8 cellular contexts compared by ENCODE assay signal in genomic region chr2:176129013-176129796, GRCh38. TPM values are rescaled to one million over a fixed set of nuclear protein-coding genes. Genes with fewer than 3 reads are reported as not detected.
DNase-seq lines count a peak whose midpoint lies in the region; ATAC-seq, FAIRE-seq and TF ChIP-seq lines count a peak whose summit lies in the region.

TSS of gene HOXD8 (plus strand) at chr2:176129705. CDS start at chr2:176130367, 662 bp downstream.

- ATAC-seq in natural killer cell: peak in 1 of 3 donors; percentile 22
- ATAC-seq in HG03097 (IDR thresholded peaks at IDR 0.05; ENCODE audit: low FRiP score, unreplicated experiment): no peak

- peak within 1 kb of the TSS; percentile 32 for H3K4me3 Mint-ChIP-seq in activated CD4-positive, alpha-beta T cell treated with anti-CD3 and anti-CD28 coated beads, Interleukin-2, amount 10 ng/mL, durations not matched to agents 24 days and 14 days
- peak within 1 kb of the TSS; percentile 78 for H3K4me3 Mint-ChIP-seq in natural killer cell

- dilution Hi-C loops in endothelial cell of umbilical vein (cut with MboI; ENCODE audit: extremely low pct_ligation_motif_present, low sequenced_read_pairs): loop anchor here (25.0 kb wide), 1 partner anchor 508 kb away; no protein-coding TSS in a partner anchor

- peak within 1 kb of the TSS; percentile 99 for H3K4me2 ChIP-seq in endothelial cell of umbilical vein (ENCODE audit: insufficient read depth, low read length)

- no peak for DNase-seq in activated CD4-positive, alpha-beta T cell treated with anti-CD3 and anti-CD28 coated beads, Interleukin-2, amount 10 ng/mL, durations not matched to agents 24 days and 14 days
- no peak for DNase-seq in activated CD4-positive, alpha-beta T cell treated with anti-CD3 and anti-CD28 coated beads, Interleukin-2, amount 50 U/mL, for 1 hour
- DNase-seq in RKO (ENCODE audit: low spot score) (peak; percentile 79), endothelial cell of umbilical vein (ENCODE audit: low read depth, low spot score) (peak; percentile 81), natural killer cell (no peak), GM19240 (ENCODE audit: insufficient read length, low spot score) (no peak), SIG-M5 (lab: John Stamatoyannopoulos, UW) (no peak)

- no peaks in the 10 kb centered on the region for H3K9me3 ChIP-seq in endothelial cell of umbilical vein (replicated peaks; ENCODE audit: control insufficient read depth, insufficient read depth, low read length)

- peak; percentile 74 for FAIRE-seq in endothelial cell of umbilical vein (lab: Jason Lieb, UNC)

- H3K27ac ChIP-seq in endothelial cell of umbilical vein (ENCODE audit: insufficient read depth, low read depth, low read length): peak within 1 kb of the TSS; percentile 67

- no peak for TF ChIP-seq POLR2A in endothelial cell of umbilical vein (IDR thresholded peaks at IDR 0.05; ENCODE audit: low read depth, low read length)

- peaks cover 18% of the 10 kb centered on the region for H3K79me2 ChIP-seq in endothelial cell of umbilical vein (ENCODE audit: control insufficient read depth, insufficient read depth, low read length)

- CTCF ChIA-PET in endothelial cell of umbilical vein (lab: Charles Lee): interaction anchor here (1.2 to 10.1 kb wide), 11 partner anchors 10 to 1033 kb away, joined by 4 to 458 read pairs (median 82); no protein-coding TSS in a partner anchor

- TF ChIP-seq CTCF in endothelial cell of umbilical vein (IDR thresholded peaks at IDR 0.05; ENCODE audit: extremely low read depth in 1 of 2, insufficient read depth in 1 of 2, low read depth in 1 of 2, low read length in 2 of 2): no peak
- TF ChIP-seq CTCF in natural killer cell (IDR thresholded peaks at IDR 0.05): no peak

- H3K36me3 ChIP-seq in endothelial cell of umbilical vein (ENCODE audit: control insufficient read depth in 2 of 2, extremely low read depth in 1 of 2, insufficient read depth in 2 of 2, low read length in 2 of 2): no peaks in the 10 kb centered on the region

- H3K9me3 Mint-ChIP-seq in activated CD4-positive, alpha-beta T cell treated with anti-CD3 and anti-CD28 coated beads, Interleukin-2, amount 10 ng/mL, durations not matched to agents 24 days and 14 days: no peaks in the 10 kb centered on the region
- H3K9me3 Mint-ChIP-seq in natural killer cell: no peaks in the 10 kb centered on the region

- H3K4me1 Mint-ChIP-seq in activated CD4-positive, alpha-beta T cell treated with anti-CD3 and anti-CD28 coated beads, Interleukin-2, amount 10 ng/mL, durations not matched to agents 24 days and 14 days: peaks cover 9% of the 10 kb centered on the region
- peaks cover 30 to 35% of the 10 kb centered on the region in 2 donors for H3K4me1 Mint-ChIP-seq in natural killer cell

- no TSS peak for BruUV-seq in endothelial cell of umbilical vein (replicated peaks; lab: Mats Ljungman, UMichigan)

- peaks cover 84% of the 10 kb centered on the region for H3K27me3 Mint-ChIP-seq in activated CD4-positive, alpha-beta T cell treated with anti-CD3 and anti-CD28 coated beads, Interleukin-2, amount 10 ng/mL, durations not matched to agents 24 days and 14 days
- peaks cover 75 to 86% of the 10 kb centered on the region in 2 donors for H3K27me3 Mint-ChIP-seq in natural killer cell (ENCODE audit: low read depth in 2 of 2)

- H3K9ac ChIP-seq in endothelial cell of umbilical vein (replicated peaks; ENCODE audit: extremely low read depth, insufficient read depth, low read length): peak within 1 kb of the TSS; percentile 90

- peak within 1 kb of the TSS; percentile 85 for H3K27ac Mint-ChIP-seq in activated CD4-positive, alpha-beta T cell treated with anti-CD3 and anti-CD28 coated beads, Interleukin-2, amount 10 ng/mL, durations not matched to agents 24 days and 14 days
- H3K27ac Mint-ChIP-seq in natural killer cell: peak within 1 kb of the TSS in 1 of 2 donors; percentile 54

- H2AFZ ChIP-seq in endothelial cell of umbilical vein (ENCODE audit: low read depth, low read length): peak within 1 kb of the TSS; percentile 85

- H3K27me3 ChIP-seq in endothelial cell of umbilical vein (ENCODE audit: control insufficient read depth in 2 of 2, insufficient read depth in 2 of 2, low read length in 2 of 2): no peaks in the 10 kb centered on the region

- POLR2A ChIA-PET in endothelial cell of umbilical vein (lab: Charles Lee): no interaction called here

- peak within 1 kb of the TSS; percentile 43 to 93 (median 88) for H3K4me3 ChIP-seq in endothelial cell of umbilical vein (replicated peaks in 1 of 3; ENCODE audit: insufficient read depth in 1 of 3, low read depth in 1 of 3, low read length in 3 of 3)

- intact Hi-C loops in activated CD4-positive, alpha-beta T cell treated with anti-CD3 and anti-CD28 coated beads, Interleukin-2, amount 10 ng/mL, durations not matched to agents 24 days and 14 days (cut with micrococcal nuclease): loop anchor here (1.0 to 5.0 kb wide), 4 partner anchors 18 to 1033 kb away; no protein-coding TSS in a partner anchor
- intact Hi-C loops in endothelial cell of umbilical vein (cut with micrococcal nuclease): loop anchor here (1.0 to 5.0 kb wide), 4 partner anchors 9 to 1628 kb away; no protein-coding TSS in a partner anchor
- intact Hi-C loops in natural killer cell (cut with micrococcal nuclease): loop anchor here (5.0 kb wide), 3 partner anchors 508 to 1033 kb away; no protein-coding TSS in a partner anchor

- peaks cover 5% of the 10 kb centered on the region for H3K36me3 Mint-ChIP-seq in activated CD4-positive, alpha-beta T cell treated with anti-CD3 and anti-CD28 coated beads, Interleukin-2, amount 10 ng/mL, durations not matched to agents 24 days and 14 days (ENCODE audit: low read depth)
- H3K36me3 Mint-ChIP-seq in natural killer cell: peaks cover 22% of the 10 kb centered on the region

- H3K9me1 ChIP-seq in endothelial cell of umbilical vein (replicated peaks; ENCODE audit: control insufficient read depth, extremely low read depth, insufficient read depth, low read length): no peaks in the 10 kb centered on the region

- peaks cover 36% of the 10 kb centered on the region for H3K4me1 ChIP-seq in endothelial cell of umbilical vein (ENCODE audit: control insufficient read depth, extremely low read depth, insufficient read depth, low read length)

- H4K20me1 ChIP-seq in endothelial cell of umbilical vein (replicated peaks; ENCODE audit: control insufficient read depth, extremely low read depth, insufficient read depth, low read length): no peaks in the 10 kb centered on the region

TF ChIP-seq in endothelial cell of umbilical vein, 7 proteins besides CTCF, POLR2A, EP300 and RAD21:
- TF ChIP-seq POLR2AphosphoS5 (IDR thresholded peaks at IDR 0.05; ENCODE audit: insufficient read depth, low read depth, low read length) (peak; percentile 70), MAX (IDR thresholded peaks at IDR 0.05; ENCODE audit: insufficient read depth, insufficient read length) (no peak), FOS (IDR thresholded peaks at IDR 0.05; ENCODE audit: borderline replicate concordance, insufficient read depth, low read length) (no peak), MYC (IDR thresholded peaks at IDR 0.05; ENCODE audit: low read depth, low read length) (peak; percentile 22), EZH2 (IDR thresholded peaks at IDR 0.05; ENCODE audit: borderline replicate concordance, low read depth, low read length, severe bottlenecking) (peak; percentile 21)
TF ChIP-seq in endothelial cell of umbilical vein: peak in this region for 3.

RNA-seq across cellular contexts. Expression of gene HOXD8, which starts in this region (rescaled TPM):
- total RNA-seq in activated CD4-positive, alpha-beta T cell treated with anti-CD3 and anti-CD28 coated beads, Interleukin-2, amount 10 ng/mL, durations not matched to agents 24 days and 14 days: not detected in 2 replicates
- 14.9 and 15.6 TPM in 2 replicates for total RNA-seq in endothelial cell of umbilical vein
- 6.4 and 7.2 TPM in 2 replicates for polyA plus RNA-seq in endothelial cell of umbilical vein
- 7.9 and 8.0 TPM in 2 replicates for polyA plus RNA-seq in endothelial cell of umbilical vein (2011; cell fraction: cytosol; rRNA removed)
- 5.3 and 7.6 TPM in 2 replicates for polyA plus RNA-seq in endothelial cell of umbilical vein (2011; cell fraction: nucleus; rRNA removed)
- polyA plus RNA-seq in endothelial cell of umbilical vein (2012): 13.0 and 15.6 TPM in 2 replicates
- polyA minus RNA-seq in endothelial cell of umbilical vein: 3.2 and 4.6 TPM in 2 replicates
- polyA minus RNA-seq in endothelial cell of umbilical vein (2011; cell fraction: cytosol; rRNA and poly(A)+ RNA removed): not detected
- 2.6 and 3.6 TPM in 2 replicates for polyA minus RNA-seq in endothelial cell of umbilical vein (2011; cell fraction: nucleus; rRNA and poly(A)+ RNA removed)
- not detected for total RNA-seq in natural killer cell

Comparison
In these comparisons a context has a peak if more than half of its experiments do, and no peak if none do; other contexts are left out.
1. RNA of gene HOXD8 (total RNA-seq): 14.9 to 15.6 TPM in endothelial cell of umbilical vein; not detected in activated CD4-positive, alpha-beta T cell treated with anti-CD3 and anti-CD28 coated beads, Interleukin-2, amount 10 ng/mL, durations not matched to agents 24 days and 14 days and not detected in natural killer cell; every median in the first group is over 10 times any median in the second.
2. DNase-seq: peak in RKO (single experiment) and endothelial cell of umbilical vein (single experiment); none in activated CD4-positive, alpha-beta T cell treated with anti-CD3 and anti-CD28 coated beads, Interleukin-2, amount 10 ng/mL, durations not matched to agents 24 days and 14 days (single experiment), activated CD4-positive, alpha-beta T cell treated with anti-CD3 and anti-CD28 coated beads, Interleukin-2, amount 50 U/mL, for 1 hour (single experiment), natural killer cell (single experiment), GM19240 (single experiment) and SIG-M5 (single experiment).